13 cellular contexts compared by ENCODE assay signal in the genomic region with DNA sequence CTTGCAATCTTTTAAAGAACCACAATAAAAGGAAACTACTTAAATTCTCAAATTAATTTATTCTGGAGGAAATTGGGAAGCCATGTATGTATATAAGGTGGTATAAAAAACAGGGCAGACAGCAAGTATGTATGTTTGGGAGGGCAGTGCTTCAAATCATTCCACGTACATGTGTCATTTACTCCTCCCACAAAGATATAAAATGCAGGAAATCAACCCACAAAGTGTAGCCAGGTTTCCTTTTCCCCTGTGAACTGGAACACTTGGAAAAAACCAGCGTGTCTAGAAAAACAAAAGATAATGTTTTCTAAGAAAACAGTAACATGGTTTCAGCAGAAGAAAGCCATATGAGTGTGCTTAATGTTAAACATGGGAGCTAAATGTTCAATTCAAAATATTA.
"Had no signal": no experiment of that assay in that cellular context is flagged by ENCODE, and none has a peak within 500 bp of the region (broad histone marks: within the 10 kb centered on the region; RNA-seq: fewer than 3 reads in every experiment).

No MANE protein-coding gene starts in this region.

- H3K27me3 ChIP-seq: spleen had no signal

- H3K36me3 ChIP-seq: adrenal gland, breast epithelium, left ventricle myocardium inferior, prostate gland, right lobe of liver, spleen had no signal

- H3K9me3 ChIP-seq: adrenal gland, breast epithelium, left ventricle myocardium inferior, prostate gland, right lobe of liver, spleen had no signal

- DNase-seq: activated CD4-positive, alpha-beta T cell treated with anti-CD3 and anti-CD28 coated beads, Interleukin-2, amount 10 ng/mL, durations not matched to agents 24 days and 14 days; activated CD4-positive, CD25-positive, alpha-beta regulatory T cell; activated CD8-positive, alpha-beta memory T cell treated with anti-CD3 and anti-CD28 coated beads, Interleukin-2, amount 50 U/mL, for 48 hours; activated naive CD4-positive, alpha-beta T cell treated with anti-CD3 and anti-CD28 coated beads for 36 hours; adrenal gland; erythroblast; left ventricle myocardium inferior; naive thymus-derived CD8-positive, alpha-beta T cell; right lobe of liver; spleen; stimulated activated naive CD8-positive, alpha-beta T cell treated with anti-CD3 and anti-CD28 coated beads, Interleukin-15, amount 100 ng/mL, for 72 hours had no signal

- ATAC-seq: naive thymus-derived CD8-positive, alpha-beta T cell; right lobe of liver; stimulated activated naive CD8-positive, alpha-beta T cell treated with anti-CD3 and anti-CD28 coated beads, Interleukin-15, amount 100 ng/mL, for 72 hours had no signal

- H3K27ac ChIP-seq: adrenal gland, breast epithelium, left ventricle myocardium inferior, prostate gland, right lobe of liver, spleen had no signal

- H3K4me1 ChIP-seq: adrenal gland, breast epithelium, left ventricle myocardium inferior, prostate gland, right lobe of liver, spleen had no signal

- H3K4me3 ChIP-seq: adrenal gland, breast epithelium, left ventricle myocardium inferior, prostate gland, right lobe of liver, spleen had no signal
